Comparison of ENCODE assay signal across 23 cellular contexts in genomic region chr1:17679856-17680255, GRCh38.
"Had no signal": no experiment of that assay in that cellular context is flagged by ENCODE, and none has a peak within 500 bp of the region (broad histone marks: within the 10 kb centered on the region; RNA-seq: fewer than 3 reads in every experiment).

No MANE protein-coding gene starts in this region.

- H3K27me3 Mint-ChIP-seq: dendritic cell treated with granulocyte-macrophage colony-stimulating factor and Interleukin-4, amounts not matched to agents 40 ng/mL and 50 ng/mL, for 4 days had no signal

- H3K9me3 Mint-ChIP-seq: dendritic cell treated with granulocyte-macrophage colony-stimulating factor and Interleukin-4, amounts not matched to agents 40 ng/mL and 50 ng/mL, for 4 days; effector memory CD8-positive, alpha-beta T cell; endodermal cell; mesothelial cell of epicardium had no signal

- H3K27ac Mint-ChIP-seq: effector memory CD8-positive, alpha-beta T cell; endodermal cell had no signal

- H3K4me3 Mint-ChIP-seq: dendritic cell treated with granulocyte-macrophage colony-stimulating factor and Interleukin-4, amounts not matched to agents 40 ng/mL and 50 ng/mL, for 4 days; effector memory CD8-positive, alpha-beta T cell; endodermal cell; mesothelial cell of epicardium had no signal

- H3K9me3 ChIP-seq: colonic mucosa, esophagus squamous epithelium, gastrocnemius medialis, heart right ventricle, left lung, lower lobe of right lung had no signal

- H3K4me3 ChIP-seq: colonic mucosa, esophagus squamous epithelium, gastrocnemius medialis, heart right ventricle, left lung, lower lobe of right lung had no signal

- FAIRE-seq: endometrium, islet of Langerhans, keratinocyte had no signal

- H3K4me1 ChIP-seq: colonic mucosa, left lung, lower lobe of right lung had no signal

- H3K27me3 ChIP-seq: colonic mucosa, esophagus squamous epithelium, gastrocnemius medialis, heart right ventricle, left lung had no signal

- ATAC-seq: effector memory CD8-positive, alpha-beta T cell; gastrocnemius medialis; left lung; lower lobe of right lung had no signal

- DNase-seq: colonic mucosa; cortex of kidney; effector CD8-positive, alpha-beta T cell; effector memory CD8-positive, alpha-beta T cell; endodermal cell; erythroblast; esophagus squamous epithelium; foreskin fibroblast; foreskin melanocyte; gastrocnemius medialis; glutamatergic neuron; heart right ventricle; hippocampal formation; kidney glomerular epithelial cell; lower lobe of right lung; mesenchymal stem cell had no signal

- H3K27ac ChIP-seq: colonic mucosa, epithelial cell of prostate, esophagus squamous epithelium, gastrocnemius medialis, heart right ventricle, left lung, lower lobe of right lung had no signal

- H3K36me3 ChIP-seq: colonic mucosa had no signal
